ENCODE assay signal across 10 cellular contexts in the genomic region with DNA sequence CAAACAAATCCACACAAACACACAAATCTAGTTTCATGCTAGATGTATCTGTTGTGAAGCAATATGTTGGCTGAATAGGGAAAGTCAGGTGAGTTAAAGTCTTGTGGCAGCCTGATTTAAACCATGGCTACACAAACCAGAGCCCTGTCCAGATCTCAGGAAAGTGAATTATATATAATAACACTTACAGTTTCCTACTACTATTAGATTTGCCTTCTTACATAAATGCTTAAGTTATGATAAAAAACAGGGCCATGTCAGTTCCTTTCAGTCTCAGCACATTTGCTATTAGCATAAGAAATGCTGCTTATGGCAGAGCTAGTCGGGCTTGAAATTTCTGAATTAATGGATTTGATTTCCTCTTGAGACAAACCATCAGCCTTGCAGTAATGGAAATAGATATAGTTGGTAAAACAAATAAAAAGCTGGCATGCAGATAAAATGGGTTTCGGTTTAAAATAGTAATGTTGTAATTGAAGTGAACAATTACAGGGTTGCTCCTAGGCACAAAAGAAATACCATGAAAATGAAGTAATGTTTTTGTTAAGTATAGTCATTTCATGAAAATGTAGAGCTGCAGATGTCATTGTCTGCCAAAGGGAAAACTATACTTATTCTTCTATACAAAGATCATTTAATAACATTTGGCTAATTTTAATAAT.
DNase-seq lines count a peak whose midpoint lies in the region; ATAC-seq and TF ChIP-seq lines count a peak whose summit lies in the region.
"Had no signal": no experiment of that assay in that cellular context is flagged by ENCODE, and none has a peak within 500 bp of the region (broad histone marks: within the 10 kb centered on the region; RNA-seq: fewer than 3 reads in every experiment).

No MANE protein-coding gene starts in this region.

- H3K4me3 Mint-ChIP-seq in stimulated activated naive B cell treated with anti-CD40 and anti-IgM and Interleukin-4, amounts not matched to agents 10 μg/mL and 1 μg/mL and 100 μg/mL, for 72 hours = no peak overlapping the region
- H3K4me3 Mint-ChIP-seq: activated CD4-positive, alpha-beta T cell treated with anti-CD3 and anti-CD28 coated beads for 36 hours had no signal

- no peak for ATAC-seq in PC-3
- no peak for ATAC-seq in GM21528 (IDR thresholded peaks at IDR 0.05; ENCODE audit: low FRiP score, unreplicated experiment)
- ATAC-seq in GM19035 (IDR thresholded peaks at IDR 0.05; ENCODE audit: unreplicated experiment) = no peak
- no peak for ATAC-seq in stimulated activated naive B cell treated with anti-CD40 and anti-IgM and Interleukin-4, amounts not matched to agents 10 μg/mL and 1 μg/mL and 100 μg/mL, for 72 hours (replicated peaks)
- ATAC-seq: activated CD4-positive, alpha-beta T cell treated with anti-CD3 and anti-CD28 coated beads for 36 hours had no signal

- no peaks in the 10 kb centered on the region for H3K27me3 Mint-ChIP-seq in stimulated activated naive B cell treated with anti-CD40 and anti-IgM and Interleukin-4, amounts not matched to agents 10 μg/mL and 1 μg/mL and 100 μg/mL, for 72 hours

- no peaks in the 10 kb centered on the region for H3K9me3 ChIP-seq in PC-3 (ENCODE audit: low read length)
- H3K9me3 ChIP-seq in sigmoid colon = no peaks in the 10 kb centered on the region

- TF ChIP-seq EP300 in sigmoid colon (IDR thresholded peaks at IDR 0.05) = peak in 3 of 4 donors; percentile 9 to 59 (median 29)

- H2AFZ ChIP-seq in PC-3 (ENCODE audit: low read length) = no peak overlapping the region

- peak overlapping the region; percentile 82 for H3K4me2 ChIP-seq in PC-3 (ENCODE audit: low read length)

- H3K36me3 ChIP-seq in PC-3 (ENCODE audit: low read depth, low read length) (no peaks in the 10 kb centered on the region), sigmoid colon (no peaks in the 10 kb centered on the region)

- H3K79me2 ChIP-seq in PC-3 (ENCODE audit: low read length) = no peaks in the 10 kb centered on the region

- TF ChIP-seq CTCF in PC-3 (conservative IDR thresholded peaks at IDR 0.05; ENCODE audit: low read depth, low read length) (no peak), sigmoid colon (IDR thresholded peaks at IDR 0.05) (no peak)

- peak overlapping the region; percentile 70 for H3K9ac ChIP-seq in PC-3 (ENCODE audit: low read length)

- H3K27ac Mint-ChIP-seq in stimulated activated naive B cell treated with anti-CD40 and anti-IgM and Interleukin-4, amounts not matched to agents 10 μg/mL and 1 μg/mL and 100 μg/mL, for 72 hours = no peak overlapping the region
- H3K27ac Mint-ChIP-seq: activated CD4-positive, alpha-beta T cell treated with anti-CD3 and anti-CD28 coated beads for 36 hours had no signal

- POLR2A ChIA-PET in PC-3 (lab: Charles Lee; ENCODE audit: unreplicated experiment) = interaction anchor here (0.6 kb wide), 1 partner anchor 11 kb away, joined by 3 read pairs; no protein-coding TSS in a partner anchor

- CTCF ChIA-PET in PC-3 (lab: Charles Lee) = no interaction called here

- H3K4me3 ChIP-seq in PC-3 (ENCODE audit: low read length) = peak overlapping the region; percentile 53; the same call in 1 of the 2 replicates
- peak overlapping the region in 1 of 4 donors; percentile 18 for H3K4me3 ChIP-seq in sigmoid colon

- BruUV-seq in PC-3 (replicated peaks; lab: Mats Ljungman, UMichigan) = no TSS peak

- intact Hi-C loops in PC-3 (cut with micrococcal nuclease) (loop anchor here (5.0 kb wide), 3 partner anchors 427 to 927 kb away; no protein-coding TSS in a partner anchor), sigmoid colon (cut with DNase I) (loop anchor here (2.0 to 5.0 kb wide), 2 partner anchors 478 to 664 kb away; a partner anchor contains a TSS)

- no peaks in the 10 kb centered on the region for H4K20me1 ChIP-seq in PC-3 (ENCODE audit: low read length)

- H3K27me3 ChIP-seq in PC-3 (ENCODE audit: low read length) (no peaks in the 10 kb centered on the region), sigmoid colon (no peaks in the 10 kb centered on the region)

- H3K4me1 ChIP-seq in PC-3 (ENCODE audit: insufficient read depth, low read length) (peaks cover 64% of the 10 kb centered on the region), sigmoid colon (peaks cover 0 to 66% (median 60%) of the 10 kb centered on the region in 4 donors)

- WGBS in sigmoid colon, 2 donors = 32 to 56% methylated on average over 2 of the region's 2 CpGs

- no peaks in the 10 kb centered on the region for H3K36me3 Mint-ChIP-seq in stimulated activated naive B cell treated with anti-CD40 and anti-IgM and Interleukin-4, amounts not matched to agents 10 μg/mL and 1 μg/mL and 100 μg/mL, for 72 hours
- H3K36me3 Mint-ChIP-seq: naive B cell had no signal

- H3K27ac ChIP-seq in PC-3 (ENCODE audit: low read length) (peak overlapping the region; percentile 96), sigmoid colon (peak overlapping the region; percentile 66 to 84 (median 74))

- DNase-seq in H4 (ENCODE audit: low spot score) (peak; percentile 72), PC-3 (peak; percentile 46), fibroblast of peridontal ligament (ENCODE audit: extremely low read depth) (peak; percentile 83), sigmoid colon (no peak), NCI-H345 treated with DMSO at 0.1 percent for 48 hours (lab: John Stamatoyannopoulos, UW; ENCODE audit: unreplicated experiment) (no peak)
- DNase-seq in stimulated activated naive B cell treated with anti-CD40 and anti-IgM and Interleukin-4, amounts not matched to agents 10 μg/mL and 1 μg/mL and 100 μg/mL, for 72 hours = no peak
- DNase-seq: activated CD4-positive, alpha-beta T cell treated with anti-CD3 and anti-CD28 coated beads for 36 hours; naive B cell had no signal

- H3K9me2 ChIP-seq in PC-3 (replicated peaks; ENCODE audit: low read length) = no peaks in the 10 kb centered on the region

- TF ChIP-seq POLR2A in sigmoid colon (IDR thresholded peaks at IDR 0.05) = no peak

- H3K4me1 Mint-ChIP-seq in stimulated activated naive B cell treated with anti-CD40 and anti-IgM and Interleukin-4, amounts not matched to agents 10 μg/mL and 1 μg/mL and 100 μg/mL, for 72 hours = peaks cover 25 to 36% of the 10 kb centered on the region in 2 donors

- H3F3A ChIP-seq in PC-3 (ENCODE audit: low read length, unreplicated experiment) = no peaks in the 10 kb centered on the region

- peaks cover 0 to 2% of the 10 kb centered on the region in 2 donors for H3K9me3 Mint-ChIP-seq in stimulated activated naive B cell treated with anti-CD40 and anti-IgM and Interleukin-4, amounts not matched to agents 10 μg/mL and 1 μg/mL and 100 μg/mL, for 72 hours

Comparison
In these comparisons a context has a peak if more than half of its experiments do, and no peak if none do; other contexts are left out.
1. DNase-seq: peak in H4 (single experiment), PC-3 (single experiment) and fibroblast of peridontal ligament (single experiment); none in sigmoid colon (single experiment), NCI-H345 treated with DMSO at 0.1 percent for 48 hours (single experiment) and stimulated activated naive B cell treated with anti-CD40 and anti-IgM and Interleukin-4, amounts not matched to agents 10 μg/mL and 1 μg/mL and 100 μg/mL, for 72 hours (single experiment).